8 cellular contexts compared by ENCODE assay signal in genomic region chr17:49434821-49435581, GRCh38. TPM values are rescaled to one million over a fixed set of nuclear protein-coding genes. Genes with fewer than 3 reads are reported as not detected.
DNase-seq lines count a peak whose midpoint lies in the region; ATAC-seq and TF ChIP-seq lines count a peak whose summit lies in the region.

No MANE protein-coding gene starts in this region.

- no peak overlapping the region for H3K4me3 ChIP-seq in LNCaP clone FGC (ENCODE audit: low read depth, low read length)
- H3K4me3 ChIP-seq in upper lobe of left lung: no peak overlapping the region

- peak; percentile 8 to 34 (median 30) for DNase-seq in NCI-H1417 (lab: John Stamatoyannopoulos, UW)
- DNase-seq in NCI-H1417 treated with DMSO at 0.1 percent for 48 hours (lab: John Stamatoyannopoulos, UW): no peak
- DNase-seq in LNCaP clone FGC (ENCODE audit: low read depth): no peak
- DNase-seq in activated B cell treated with CpG ODN at 0.5 μM for 24 hours: no peak
- DNase-seq in ecto neural progenitor cell (ENCODE audit: low spot score): peak; percentile 84
- DNase-seq in medulla oblongata (ENCODE audit: extremely low spot score): peak; percentile 73
- no peak for DNase-seq in upper lobe of left lung
- no peak for DNase-seq in DMS79 treated with DMSO at 0.1 percent for 48 hours (lab: John Stamatoyannopoulos, UW)

- no peak for TF ChIP-seq EP300 in upper lobe of left lung (IDR thresholded peaks at IDR 0.05)

- ATAC-seq in activated B cell treated with CpG ODN at 0.5 μM for 24 hours (ENCODE audit: low read depth) (peak; percentile 37), upper lobe of left lung (ENCODE audit: low FRiP score in 2 of 2) (peak in 1 of 2 donors; percentile 58)

- H3K9me3 ChIP-seq in upper lobe of left lung: no peaks in the 10 kb centered on the region

- peaks cover 0 to 10% (median 4%) of the 10 kb centered on the region in 4 donors for H3K4me1 ChIP-seq in upper lobe of left lung

- no peaks in the 10 kb centered on the region for H3K36me3 ChIP-seq in upper lobe of left lung

- H3K4me1 Mint-ChIP-seq in activated B cell treated with CpG ODN at 0.5 μM for 24 hours: peaks cover 10% of the 10 kb centered on the region

- H3K27ac ChIP-seq in upper lobe of left lung: no peak overlapping the region

- peak; percentile 66 for TF ChIP-seq CTCF in LNCaP clone FGC (IDR thresholded peaks at IDR 0.05; ENCODE audit: control insufficient read depth, extremely low read depth, insufficient read depth)
- TF ChIP-seq CTCF in activated B cell treated with CpG ODN at 0.5 μM for 24 hours (IDR thresholded peaks at IDR 0.05): no peak
- peak; percentile 29 to 67 (median 46) for TF ChIP-seq CTCF in upper lobe of left lung (IDR thresholded peaks at IDR 0.05)

- peaks cover 7% of the 10 kb centered on the region for H3K27me3 Mint-ChIP-seq in activated B cell treated with CpG ODN at 0.5 μM for 24 hours

- H3K27ac Mint-ChIP-seq in activated B cell treated with CpG ODN at 0.5 μM for 24 hours: no peak overlapping the region

- WGBS in upper lobe of left lung, 2 donors: 55 to 78% methylated on average over 5 to 11 of the region's 12 CpGs

- H3K36me3 Mint-ChIP-seq in activated B cell treated with CpG ODN at 0.5 μM for 24 hours (ENCODE audit: low read depth): no peaks in the 10 kb centered on the region

- POLR2A ChIA-PET in activated B cell treated with CpG ODN at 0.5 μM for 24 hours (lab: Charles Lee): no interaction called here

- intact Hi-C loops in activated B cell treated with CpG ODN at 0.5 μM for 24 hours (cut with micrococcal nuclease): loop anchor here (1.0 kb wide), 1 partner anchor 121 kb away; no protein-coding TSS in a partner anchor

- no peaks in the 10 kb centered on the region for H3K9me3 Mint-ChIP-seq in activated B cell treated with CpG ODN at 0.5 μM for 24 hours

- CTCF ChIA-PET in activated B cell treated with CpG ODN at 0.5 μM for 24 hours (lab: Charles Lee): interaction anchor here (0.6 to 2.7 kb wide), 6 partner anchors 10 to 123 kb away, joined by 3 to 22 read pairs (median 3); no protein-coding TSS in a partner anchor

- H3K4me3 Mint-ChIP-seq in activated B cell treated with CpG ODN at 0.5 μM for 24 hours: no peak overlapping the region

- no peak for TF ChIP-seq POLR2A in upper lobe of left lung (IDR thresholded peaks at IDR 0.05)

- H3K27me3 ChIP-seq in upper lobe of left lung: peaks cover 0 to 14% (median under 1%) of the 10 kb centered on the region in 4 donors

RNA-seq across cellular contexts. Expression of gene PHB1, which starts 20.3 kb away (rescaled TPM):
- total RNA-seq in activated B cell treated with CpG ODN at 0.5 μM for 24 hours (184 and 214 TPM in 2 replicates), upper lobe of left lung (100 to 1,000 TPM in 2 of 6 donors, 10 to 100 TPM in 4; 19.9 to 144 (median 68.8) TPM)

Comparison
In these comparisons a context has a peak if more than half of its experiments do, and no peak if none do; other contexts are left out.
1. DNase-seq: peak in NCI-H1417 (3 of 3), ecto neural progenitor cell (single experiment) and medulla oblongata (single experiment); none in NCI-H1417 treated with DMSO at 0.1 percent for 48 hours (single experiment), LNCaP clone FGC (single experiment), activated B cell treated with CpG ODN at 0.5 μM for 24 hours (single experiment), upper lobe of left lung (0 of 2) and DMS79 treated with DMSO at 0.1 percent for 48 hours (single experiment).